ENCODE assay signal across 9 cellular contexts in genomic region chr6:118708736-118709135, GRCh38.
DNase-seq lines count a peak whose midpoint lies in the region; ATAC-seq and TF ChIP-seq lines count a peak whose summit lies in the region.
"Had no signal": no experiment of that assay in that cellular context is flagged by ENCODE, and none has a peak within 500 bp of the region (broad histone marks: within the 10 kb centered on the region; RNA-seq: fewer than 3 reads in every experiment).

No MANE protein-coding gene starts in this region.

- ATAC-seq in HG03565 (IDR thresholded peaks at IDR 0.05; ENCODE audit: unreplicated experiment) = no peak
- ATAC-seq in GM19023 (IDR thresholded peaks at IDR 0.05; ENCODE audit: unreplicated experiment) = no peak

- H3K9ac ChIP-seq in Loucy (ENCODE audit: low read depth, low read length, poor library complexity, severe bottlenecking) (peak overlapping the region; percentile 96), endocrine pancreas (ENCODE audit: control insufficient read depth, insufficient read depth, low read length) (no peak overlapping the region), rectal smooth muscle tissue (ENCODE audit: low read length) (no peak overlapping the region)

- peak overlapping the region; percentile 96 for H3K27ac Mint-ChIP-seq in T-helper 1 cell treated with Interleukin-12 subunit alpha and Interleukin-12 subunit beta and Interleukin-4 antibody, amounts not matched to agents 30 μg/mL and 1 μg/mL, for 36 hours

- H3K9me3 Mint-ChIP-seq in T-helper 1 cell treated with Interleukin-12 subunit alpha and Interleukin-12 subunit beta and Interleukin-4 antibody, amounts not matched to agents 30 μg/mL and 1 μg/mL, for 36 hours = no peaks in the 10 kb centered on the region

- peaks cover 55% of the 10 kb centered on the region for H3K79me2 ChIP-seq in Loucy (ENCODE audit: insufficient read depth, low read length)

- no peak overlapping the region for H3K27ac ChIP-seq in rectal smooth muscle tissue (ENCODE audit: low read depth, low read length)
- H3K27ac ChIP-seq: C4-2B had no signal

- H3K4me1 Mint-ChIP-seq in T-helper 1 cell treated with Interleukin-12 subunit alpha and Interleukin-12 subunit beta and Interleukin-4 antibody, amounts not matched to agents 30 μg/mL and 1 μg/mL, for 36 hours (ENCODE audit: low read depth) = peaks cover 62% of the 10 kb centered on the region

- H3K4me3 Mint-ChIP-seq in T-helper 1 cell treated with Interleukin-12 subunit alpha and Interleukin-12 subunit beta and Interleukin-4 antibody, amounts not matched to agents 30 μg/mL and 1 μg/mL, for 36 hours = peak overlapping the region; percentile 97

- H3K4me2 ChIP-seq in Loucy (ENCODE audit: low read depth, low read length, poor library complexity, severe bottlenecking) = peak overlapping the region; percentile 98

- no peak for TF ChIP-seq CTCF in Loucy (conservative IDR thresholded peaks at IDR 0.05; ENCODE audit: low read length)

- no peak for DNase-seq in T-helper 1 cell
- no peak for DNase-seq in effector CD8-positive, alpha-beta T cell (lab: John Stamatoyannopoulos, UW)

- no peaks in the 10 kb centered on the region for H3K36me3 ChIP-seq in Loucy (ENCODE audit: insufficient read depth, low read length)
- no peaks in the 10 kb centered on the region for H3K36me3 ChIP-seq in endocrine pancreas (ENCODE audit: control insufficient read depth, insufficient read depth, low read length)
- H3K36me3 ChIP-seq in rectal smooth muscle tissue (ENCODE audit: control insufficient read depth, insufficient read depth, low read length) = no peaks in the 10 kb centered on the region

- no peaks in the 10 kb centered on the region for H3K9me2 ChIP-seq in Loucy (replicated peaks; ENCODE audit: low read depth, low read length)

- H3K4me3 ChIP-seq in Loucy (ENCODE audit: low read length, poor library complexity, severe bottlenecking) (peak overlapping the region; percentile 74), endocrine pancreas (ENCODE audit: control insufficient read depth, insufficient read depth, low read length) (peak overlapping the region; percentile 29), rectal smooth muscle tissue (ENCODE audit: low read length) (peak overlapping the region; percentile 66)

- H3K36me3 Mint-ChIP-seq in T-helper 1 cell treated with Interleukin-12 subunit alpha and Interleukin-12 subunit beta and Interleukin-4 antibody, amounts not matched to agents 30 μg/mL and 1 μg/mL, for 36 hours (ENCODE audit: low read depth) = peaks cover 21% of the 10 kb centered on the region

- H3K9me3 ChIP-seq in Loucy (ENCODE audit: insufficient read depth, low read depth, low read length) = no peaks in the 10 kb centered on the region
- H3K9me3 ChIP-seq in endocrine pancreas (ENCODE audit: control insufficient read depth, low read length) = no peaks in the 10 kb centered on the region

- H2AFZ ChIP-seq in Loucy (ENCODE audit: low read length) = 0 out of 2 replicates have a peak overlapping the region, but pooled peaks have one; percentile 76

- peaks cover 79% of the 10 kb centered on the region for H3K4me1 ChIP-seq in Loucy (ENCODE audit: insufficient read depth, low read length, poor library complexity, severe bottlenecking)
- peaks cover 11% of the 10 kb centered on the region for H3K4me1 ChIP-seq in endocrine pancreas (ENCODE audit: control insufficient read depth, insufficient read depth, low read length)
- peaks cover 5% of the 10 kb centered on the region for H3K4me1 ChIP-seq in rectal smooth muscle tissue (ENCODE audit: control insufficient read depth, insufficient read depth, low read length)

- H3K27me3 Mint-ChIP-seq in T-helper 1 cell treated with Interleukin-12 subunit alpha and Interleukin-12 subunit beta and Interleukin-4 antibody, amounts not matched to agents 30 μg/mL and 1 μg/mL, for 36 hours (ENCODE audit: low read depth) = no peaks in the 10 kb centered on the region

- H3F3A ChIP-seq in Loucy (ENCODE audit: low read depth) = peaks cover 4% of the 10 kb centered on the region; the same call in 1 of the 2 replicates

- H4K20me1 ChIP-seq in Loucy (ENCODE audit: insufficient read depth, low read length, poor library complexity, severe bottlenecking) = peaks cover 25% of the 10 kb centered on the region

- no peaks in the 10 kb centered on the region for H3K27me3 ChIP-seq in Loucy (ENCODE audit: insufficient read depth, low read length, poor library complexity, severe bottlenecking)
- no peaks in the 10 kb centered on the region for H3K27me3 ChIP-seq in endocrine pancreas (ENCODE audit: control insufficient read depth, insufficient read depth, low read length)
- H3K27me3 ChIP-seq in rectal smooth muscle tissue (ENCODE audit: control insufficient read depth, insufficient read depth, low read length) = no peaks in the 10 kb centered on the region
